1 cellular context compared by ENCODE assay signal in the genomic region with DNA sequence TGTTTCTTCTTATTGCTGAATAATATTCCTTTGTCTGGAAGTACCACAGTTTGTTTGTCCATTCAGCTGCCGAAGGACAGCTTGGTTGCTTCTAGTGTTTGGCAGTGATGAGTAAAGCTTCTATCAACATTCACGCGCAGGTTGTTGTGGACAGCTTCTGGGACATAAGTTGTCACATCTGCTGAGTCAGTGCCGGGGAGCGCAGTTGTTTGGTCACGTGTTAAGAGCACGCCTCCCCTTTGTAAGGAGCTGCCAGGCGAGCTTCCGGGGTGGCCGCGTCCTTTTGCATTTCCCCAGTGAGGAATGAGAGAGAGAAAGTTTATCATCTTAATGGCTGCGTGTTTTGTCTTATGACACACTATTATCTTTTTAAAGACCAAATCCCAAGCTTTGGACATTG.
TF ChIP-seq lines count a peak whose summit lies in the region.

No MANE protein-coding gene starts in this region.

TF ChIP-seq in GM23338, 12 proteins besides CTCF, POLR2A, EP300 and RAD21:
- TF ChIP-seq, protein P1, sequence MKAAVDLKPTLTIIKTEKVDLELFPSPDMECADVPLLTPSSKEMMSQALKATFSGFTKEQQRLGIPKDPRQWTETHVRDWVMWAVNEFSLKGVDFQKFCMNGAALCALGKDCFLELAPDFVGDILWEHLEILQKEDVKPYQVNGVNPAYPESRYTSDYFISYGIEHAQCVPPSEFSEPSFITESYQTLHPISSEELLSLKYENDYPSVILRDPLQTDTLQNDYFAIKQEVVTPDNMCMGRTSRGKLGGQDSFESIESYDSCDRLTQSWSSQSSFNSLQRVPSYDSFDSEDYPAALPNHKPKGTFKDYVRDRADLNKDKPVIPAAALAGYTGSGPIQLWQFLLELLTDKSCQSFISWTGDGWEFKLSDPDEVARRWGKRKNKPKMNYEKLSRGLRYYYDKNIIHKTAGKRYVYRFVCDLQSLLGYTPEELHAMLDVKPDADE (IDR thresholded peaks at IDR 0.05): no peak
- TF ChIP-seq CREB1 (CRISPR knock-in tag; IDR thresholded peaks at IDR 0.05; ENCODE audit: low read depth): no peak
- no peak for TF ChIP-seq NANOG (IDR thresholded peaks at IDR 0.05; ENCODE audit: borderline replicate concordance)
- TF ChIP-seq POLR2AphosphoS5 (IDR thresholded peaks at IDR 0.05; ENCODE audit: low read depth): no peak
- TF ChIP-seq ZNF331 (CRISPR knock-in tag; IDR thresholded peaks at IDR 0.05; ENCODE audit: low read depth): no peak
- TF ChIP-seq, protein P2, sequence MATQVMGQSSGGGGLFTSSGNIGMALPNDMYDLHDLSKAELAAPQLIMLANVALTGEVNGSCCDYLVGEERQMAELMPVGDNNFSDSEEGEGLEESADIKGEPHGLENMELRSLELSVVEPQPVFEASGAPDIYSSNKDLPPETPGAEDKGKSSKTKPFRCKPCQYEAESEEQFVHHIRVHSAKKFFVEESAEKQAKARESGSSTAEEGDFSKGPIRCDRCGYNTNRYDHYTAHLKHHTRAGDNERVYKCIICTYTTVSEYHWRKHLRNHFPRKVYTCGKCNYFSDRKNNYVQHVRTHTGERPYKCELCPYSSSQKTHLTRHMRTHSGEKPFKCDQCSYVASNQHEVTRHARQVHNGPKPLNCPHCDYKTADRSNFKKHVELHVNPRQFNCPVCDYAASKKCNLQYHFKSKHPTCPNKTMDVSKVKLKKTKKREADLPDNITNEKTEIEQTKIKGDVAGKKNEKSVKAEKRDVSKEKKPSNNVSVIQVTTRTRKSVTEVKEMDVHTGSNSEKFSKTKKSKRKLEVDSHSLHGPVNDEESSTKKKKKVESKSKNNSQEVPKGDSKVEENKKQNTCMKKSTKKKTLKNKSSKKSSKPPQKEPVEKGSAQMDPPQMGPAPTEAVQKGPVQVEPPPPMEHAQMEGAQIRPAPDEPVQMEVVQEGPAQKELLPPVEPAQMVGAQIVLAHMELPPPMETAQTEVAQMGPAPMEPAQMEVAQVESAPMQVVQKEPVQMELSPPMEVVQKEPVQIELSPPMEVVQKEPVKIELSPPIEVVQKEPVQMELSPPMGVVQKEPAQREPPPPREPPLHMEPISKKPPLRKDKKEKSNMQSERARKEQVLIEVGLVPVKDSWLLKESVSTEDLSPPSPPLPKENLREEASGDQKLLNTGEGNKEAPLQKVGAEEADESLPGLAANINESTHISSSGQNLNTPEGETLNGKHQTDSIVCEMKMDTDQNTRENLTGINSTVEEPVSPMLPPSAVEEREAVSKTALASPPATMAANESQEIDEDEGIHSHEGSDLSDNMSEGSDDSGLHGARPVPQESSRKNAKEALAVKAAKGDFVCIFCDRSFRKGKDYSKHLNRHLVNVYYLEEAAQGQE (IDR thresholded peaks at IDR 0.05; ENCODE audit: unreplicated experiment): no peak
- TF ChIP-seq ZNF114 (CRISPR knock-in tag; IDR thresholded peaks at IDR 0.05): no peak
